ENCODE assay signal across 9 cellular contexts in the genomic region with DNA sequence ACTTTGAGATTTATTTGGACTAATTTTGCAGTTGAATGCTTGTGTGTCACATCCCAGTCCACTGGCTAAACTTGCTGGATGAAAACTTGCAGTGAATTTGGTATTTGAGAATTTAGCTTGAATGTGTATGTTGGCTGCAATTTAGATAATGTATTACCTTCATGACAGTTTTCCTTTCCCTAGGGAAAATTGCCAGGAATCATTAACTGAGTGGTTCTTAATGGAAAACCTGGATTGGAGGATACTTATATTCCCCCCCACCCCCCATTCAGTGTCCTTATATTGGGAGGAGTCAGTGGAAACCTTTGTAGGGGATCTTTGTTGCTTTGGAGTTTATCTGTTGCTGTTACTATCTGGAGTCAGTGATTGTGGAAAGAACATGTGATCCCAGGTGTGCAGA.
A peak's percentile ranks its signal among the peaks of the same experiment; 100 is the strongest.
DNase-seq lines count a peak whose midpoint lies in the region; ATAC-seq, FAIRE-seq and TF ChIP-seq lines count a peak whose summit lies in the region.
"Had no signal": no experiment of that assay in that cellular context is flagged by ENCODE, and none has a peak within 500 bp of the region (broad histone marks: within the 10 kb centered on the region; RNA-seq: fewer than 3 reads in every experiment).

No MANE protein-coding gene starts in this region.

- H3K4me1 Mint-ChIP-seq in astrocyte (ENCODE audit: low read depth, unreplicated experiment) (peaks cover 3% of the 10 kb centered on the region), glutamatergic neuron (ENCODE audit: low read depth, unreplicated experiment) (peaks cover 10% of the 10 kb centered on the region)
- peaks cover 21 to 48% of the 10 kb centered on the region in 2 donors for H3K4me1 Mint-ChIP-seq in stimulated activated naive B cell treated with anti-CD40 and anti-IgM and Interleukin-4, amounts not matched to agents 10 μg/mL and 1 μg/mL and 100 μg/mL, for 72 hours

- no peak overlapping the region for H3K14ac ChIP-seq in mesenchymal stem cell (ENCODE audit: low read length in 2 of 2)

- ATAC-seq in HCT116 (no peak), GM19324 (IDR thresholded peaks at IDR 0.05; ENCODE audit: low FRiP score, unreplicated experiment) (no peak)
- no peak for ATAC-seq in stimulated activated naive B cell treated with anti-CD40 and anti-IgM and Interleukin-4, amounts not matched to agents 10 μg/mL and 1 μg/mL and 100 μg/mL, for 72 hours (replicated peaks)

- H3K27ac ChIP-seq in HCT116 (ENCODE audit: low read depth, low read length) (no peak overlapping the region), astrocyte (ENCODE audit: low read depth, low read length) (no peak overlapping the region), mesenchymal stem cell (ENCODE audit: low read length, poor library complexity, severe bottlenecking) (no peak overlapping the region)

- no peak for FAIRE-seq in astrocyte (lab: Jason Lieb, UNC)

- POLR2A ChIA-PET in AG04449 (lab: Yijun Ruan, JAX) (no interaction called here), HCT116 (lab: Charles Lee) (interaction anchor here (0.6 kb wide), 1 partner anchor 45 kb away, joined by 3 read pairs; no protein-coding TSS in a partner anchor)

- no peak overlapping the region for H4K8ac ChIP-seq in mesenchymal stem cell (ENCODE audit: low read length)

- no peak overlapping the region for H3K23ac ChIP-seq in mesenchymal stem cell (ENCODE audit: low read length in 2 of 2)

- H3K4me3 ChIP-seq in AG04449 (ENCODE audit: low read depth, low read length): peak overlapping the region; percentile 70; the same call in 1 of the 2 replicates
- peak overlapping the region in 1 of 2 experiments; percentile 76; a peak in 3 of 4 replicates for H3K4me3 ChIP-seq in HCT116 (replicated peaks in 1 of 2; ENCODE audit: low read depth in 1 of 2, low read length in 2 of 2)
- H3K4me3 ChIP-seq in astrocyte (ENCODE audit: insufficient read depth, low read depth, low read length): no peak overlapping the region
- H3K4me3 ChIP-seq in mesenchymal stem cell (ENCODE audit: insufficient read depth in 1 of 2, low read depth in 1 of 2, low read length in 2 of 2): peak overlapping the region in 1 of 2 experiments; percentile 92

- H2BK15ac ChIP-seq in mesenchymal stem cell (ENCODE audit: low read depth, poor library complexity, severe bottlenecking): no peak overlapping the region

- peaks cover 6% of the 10 kb centered on the region for H3K79me1 ChIP-seq in mesenchymal stem cell (replicated peaks; ENCODE audit: low read length, poor library complexity, severe bottlenecking)

- H3K9ac ChIP-seq in HCT116 (ENCODE audit: low read length) (no peak overlapping the region), astrocyte (ENCODE audit: low read length) (no peak overlapping the region), mesenchymal stem cell (ENCODE audit: low read length) (peak overlapping the region; percentile 86)

- H2AK5ac ChIP-seq in mesenchymal stem cell (ENCODE audit: low read length, severe bottlenecking): no peak overlapping the region

- DNase-seq in AG04449 (ENCODE audit: low read depth, low spot score) (no peak), HCT116 (ENCODE audit: low read depth, low spot score) (no peak), astrocyte (ENCODE audit: low read depth) (no peak), mesenchymal stem cell (peak; percentile 7), glutamatergic neuron (no peak), GF-D8 (lab: John Stamatoyannopoulos, UW) (no peak)
- DNase-seq in stimulated activated naive B cell treated with anti-CD40 and anti-IgM and Interleukin-4, amounts not matched to agents 10 μg/mL and 1 μg/mL and 100 μg/mL, for 72 hours: no peak

- intact Hi-C loops in HCT116 (cut with micrococcal nuclease): loop anchor here (5.0 kb wide), 1 partner anchor 111 kb away; no protein-coding TSS in a partner anchor

- H3K27me3 ChIP-seq in HCT116 (ENCODE audit: insufficient read depth, low read length): no peaks in the 10 kb centered on the region
- H3K27me3 ChIP-seq in astrocyte (ENCODE audit: insufficient read depth, low read length): no peaks in the 10 kb centered on the region
- no peaks in the 10 kb centered on the region for H3K27me3 ChIP-seq in mesenchymal stem cell (ENCODE audit: control insufficient read depth in 1 of 2, insufficient read depth in 1 of 2, low read length in 2 of 2)
- H3K27me3 ChIP-seq: neutrophil had no signal

- peaks cover 11 to 21% of the 10 kb centered on the region in 2 experiments for H3K4me1 ChIP-seq in HCT116 (ENCODE audit: control insufficient read depth in 1 of 2, insufficient read depth in 2 of 2, low read length in 2 of 2)
- peaks cover 4% of the 10 kb centered on the region for H3K4me1 ChIP-seq in astrocyte (ENCODE audit: insufficient read depth, low read length)
- H3K4me1 ChIP-seq in mesenchymal stem cell (ENCODE audit: control insufficient read depth, insufficient read depth, low read depth, low read length): peaks cover 4% of the 10 kb centered on the region

- no peak overlapping the region for H2BK120ac ChIP-seq in mesenchymal stem cell (ENCODE audit: low read depth, low read length)

- H3K27me3 Mint-ChIP-seq in astrocyte (ENCODE audit: low read depth, unreplicated experiment): no peaks in the 10 kb centered on the region
- H3K27me3 Mint-ChIP-seq in glutamatergic neuron (ENCODE audit: unreplicated experiment): peaks cover 5% of the 10 kb centered on the region
- H3K27me3 Mint-ChIP-seq in stimulated activated naive B cell treated with anti-CD40 and anti-IgM and Interleukin-4, amounts not matched to agents 10 μg/mL and 1 μg/mL and 100 μg/mL, for 72 hours: no peaks in the 10 kb centered on the region

- H3K9me3 Mint-ChIP-seq in astrocyte (ENCODE audit: unreplicated experiment): peaks cover 6% of the 10 kb centered on the region
- H3K9me3 Mint-ChIP-seq in glutamatergic neuron (ENCODE audit: unreplicated experiment): peaks cover 4% of the 10 kb centered on the region
- H3K9me3 Mint-ChIP-seq in stimulated activated naive B cell treated with anti-CD40 and anti-IgM and Interleukin-4, amounts not matched to agents 10 μg/mL and 1 μg/mL and 100 μg/mL, for 72 hours: peaks cover 0 to 1% of the 10 kb centered on the region in 2 donors

- H3K36me3 Mint-ChIP-seq in astrocyte (ENCODE audit: low read depth, unreplicated experiment) (no peaks in the 10 kb centered on the region), glutamatergic neuron (ENCODE audit: unreplicated experiment) (peaks cover under 1% of the 10 kb centered on the region)
- peaks cover 1 to 5% of the 10 kb centered on the region in 2 donors for H3K36me3 Mint-ChIP-seq in stimulated activated naive B cell treated with anti-CD40 and anti-IgM and Interleukin-4, amounts not matched to agents 10 μg/mL and 1 μg/mL and 100 μg/mL, for 72 hours

- H2BK5ac ChIP-seq in mesenchymal stem cell (ENCODE audit: low read depth, low read length, poor library complexity, severe bottlenecking): no peak overlapping the region

- TF ChIP-seq CTCF in AG04449 (IDR thresholded peaks at IDR 0.05; ENCODE audit: insufficient read depth, low read length, missing control alignments) (no peak), HCT116 (IDR thresholded peaks at IDR 0.05 in 2 of 3, conservative IDR thresholded peaks at IDR 0.05 in 1 of 3; ENCODE audit: borderline replicate concordance in 1 of 3, insufficient read depth in 1 of 3, low read depth in 2 of 3, low read length in 2 of 3) (no peak), astrocyte (IDR thresholded peaks at IDR 0.05; ENCODE audit: insufficient read depth, low read depth, low read length) (no peak), glutamatergic neuron (IDR thresholded peaks at IDR 0.05; ENCODE audit: partially characterized antibody, unreplicated experiment) (no peak)

- H4K91ac ChIP-seq in mesenchymal stem cell (ENCODE audit: low read length): no peak overlapping the region

- no peak for TF ChIP-seq RAD21 in HCT116 (IDR thresholded peaks at IDR 0.05; ENCODE audit: low read depth)

- H3K36me3 ChIP-seq in HCT116 (ENCODE audit: control insufficient read depth in 1 of 2, insufficient read depth in 2 of 2, low read length in 2 of 2): no peaks in the 10 kb centered on the region
- no peaks in the 10 kb centered on the region for H3K36me3 ChIP-seq in astrocyte (ENCODE audit: insufficient read depth, low read length)
- H3K36me3 ChIP-seq in mesenchymal stem cell (ENCODE audit: control insufficient read depth in 1 of 2, insufficient read depth in 2 of 2, low read depth in 1 of 2, low read length in 2 of 2): peaks cover 0 to 3% of the 10 kb centered on the region in 2 experiments
- H3K36me3 ChIP-seq: neutrophil had no signal

- CTCF ChIA-PET in AG04449 (lab: Yijun Ruan, JAX) (interaction anchor here (1.3 kb wide), 1 partner anchor 17 kb away, joined by 3 read pairs; no protein-coding TSS in a partner anchor), HCT116 (lab: Charles Lee) (no interaction called here)

- H2AFZ ChIP-seq in HCT116 (ENCODE audit: low read depth, low read length, poor library complexity, severe bottlenecking) (no peak overlapping the region), astrocyte (ENCODE audit: low read depth, low read length) (no peak overlapping the region), mesenchymal stem cell (ENCODE audit: low read depth, low read length) (no peak overlapping the region)

- H3K4me3 Mint-ChIP-seq in astrocyte (ENCODE audit: unreplicated experiment): peak overlapping the region; percentile 95
- no peak overlapping the region for H3K4me3 Mint-ChIP-seq in glutamatergic neuron (ENCODE audit: unreplicated experiment)
- no peak overlapping the region for H3K4me3 Mint-ChIP-seq in stimulated activated naive B cell treated with anti-CD40 and anti-IgM and Interleukin-4, amounts not matched to agents 10 μg/mL and 1 μg/mL and 100 μg/mL, for 72 hours

- no peak for TF ChIP-seq POLR2A in HCT116 (IDR thresholded peaks at IDR 0.05; ENCODE audit: borderline replicate concordance, extremely low read depth, insufficient read depth, insufficient read length)

- H3K9me2 ChIP-seq in HCT116 (ENCODE audit: insufficient read depth): no peaks in the 10 kb centered on the region

- H3K4me2 ChIP-seq in HCT116 (ENCODE audit: low read length): peak overlapping the region; percentile 91
- peak overlapping the region; percentile 95 for H3K4me2 ChIP-seq in astrocyte (ENCODE audit: low read length)
- peak overlapping the region; percentile 16 for H3K4me2 ChIP-seq in mesenchymal stem cell (ENCODE audit: low read length, poor library complexity, severe bottlenecking)

- no peak overlapping the region for H3K27ac Mint-ChIP-seq in astrocyte (ENCODE audit: unreplicated experiment)
- no peak overlapping the region for H3K27ac Mint-ChIP-seq in glutamatergic neuron (ENCODE audit: unreplicated experiment)
- H3K27ac Mint-ChIP-seq in stimulated activated naive B cell treated with anti-CD40 and anti-IgM and Interleukin-4, amounts not matched to agents 10 μg/mL and 1 μg/mL and 100 μg/mL, for 72 hours: no peak overlapping the region

- H3K79me2 ChIP-seq in HCT116 (ENCODE audit: insufficient read depth, low read length): peaks cover 30% of the 10 kb centered on the region
- H3K79me2 ChIP-seq in astrocyte (ENCODE audit: insufficient read depth, low read length): peaks cover 26% of the 10 kb centered on the region

- no TSS peak for BruUV-seq in HCT116 (replicated peaks; lab: Mats Ljungman, UMichigan)

- no peak overlapping the region for H3K4ac ChIP-seq in mesenchymal stem cell (ENCODE audit: low read depth in 1 of 2, low read length in 2 of 2)

- RAD21 ChIA-PET in HCT116 (lab: Charles Lee; ENCODE audit: low non-redundant PET in 1 of 2, low total read pairs in 2 of 2, uncharacterized antibody in 2 of 2, unreplicated experiment in 2 of 2): no interaction called here

- H4K20me1 ChIP-seq in HCT116 (ENCODE audit: insufficient read depth) (no peaks in the 10 kb centered on the region), astrocyte (ENCODE audit: insufficient read depth, low read length) (peaks cover 10% of the 10 kb centered on the region)

- no peak overlapping the region for H2BK12ac ChIP-seq in mesenchymal stem cell (ENCODE audit: low read length in 2 of 2)

- no peak overlapping the region for H3K18ac ChIP-seq in mesenchymal stem cell (ENCODE audit: low read depth in 1 of 2, low read length in 2 of 2)

- H3K9me3 ChIP-seq in HCT116 (ENCODE audit: control insufficient read depth in 1 of 2, insufficient read depth in 1 of 2, low read depth in 1 of 2, low read length in 2 of 2) (no peaks in the 10 kb centered on the region; a peak in 1 of 4 replicates), astrocyte (ENCODE audit: insufficient read depth, low read depth, low read length) (no peaks in the 10 kb centered on the region), mesenchymal stem cell (ENCODE audit: control insufficient read depth, low read length) (peaks cover 2% of the 10 kb centered on the region)
- H3K9me3 ChIP-seq: neutrophil had no signal

Comparison
In these comparisons a context has a peak if more than half of its experiments do, and no peak if none do; other contexts are left out.
1. H3K4me2 ChIP-seq: peak in every context shown above with its lines; median percentile 95 in astrocyte; 91 in HCT116; 16 in mesenchymal stem cell.